22 cellular contexts compared by ENCODE assay signal in genomic region chr1:206105612-206106011, GRCh38. TPM values are rescaled to one million over a fixed set of nuclear protein-coding genes. Genes with fewer than 3 reads are reported as not detected.
"Had no signal": no experiment of that assay in that cellular context is flagged by ENCODE, and none has a peak within 500 bp of the region (broad histone marks: within the 10 kb centered on the region; RNA-seq: fewer than 3 reads in every experiment).

No MANE protein-coding gene starts in this region.

- H3K36me3 ChIP-seq: gastroesophageal sphincter, heart left ventricle, left ventricle myocardium inferior, neural progenitor cell, prostate gland, upper lobe of right lung, WERI-Rb-1 had no signal

- H3K4me1 Mint-ChIP-seq: activated naive CD8-positive, alpha-beta T cell treated with anti-CD3 and anti-CD28 coated beads for 36 hours; stimulated activated effector memory CD8-positive, alpha-beta T cell treated with anti-CD3 and anti-CD28 coated beads, Interleukin-12 subunit alpha, Interleukin-12 subunit beta, amount 100 ng/mL, for 72 hours had no signal

- H3K4me2 ChIP-seq: neural progenitor cell had no signal

- H3K27me3 ChIP-seq: dorsolateral prefrontal cortex, heart left ventricle, neural progenitor cell, upper lobe of right lung had no signal

- H3K9me3 ChIP-seq: gastroesophageal sphincter, heart left ventricle, left ventricle myocardium inferior, prostate gland, upper lobe of right lung had no signal

- DNase-seq: activated CD4-positive, alpha-beta T cell treated with anti-CD3 and anti-CD28 coated beads, Interleukin-2, amount 50 U/mL, for 4 hours; activated naive CD4-positive, alpha-beta T cell; activated naive CD8-positive, alpha-beta T cell treated with anti-CD3 and anti-CD28 coated beads for 36 hours; caudate nucleus; dorsolateral prefrontal cortex; erythroblast; heart left ventricle; left ventricle myocardium inferior; mesendoderm; naive thymus-derived CD4-positive, alpha-beta T cell; right cardiac atrium; small intestine; stimulated activated CD4-positive, alpha-beta T cell treated with anti-CD3 and anti-CD28 coated beads, Interleukin-4, amount 100 ng/mL, for 24 hours; upper lobe of right lung; WERI-Rb-1 had no signal

- H3K27ac Mint-ChIP-seq: activated naive CD8-positive, alpha-beta T cell treated with anti-CD3 and anti-CD28 coated beads for 36 hours; naive thymus-derived CD4-positive, alpha-beta T cell; neural progenitor cell; stimulated activated effector memory CD8-positive, alpha-beta T cell treated with anti-CD3 and anti-CD28 coated beads, Interleukin-12 subunit alpha, Interleukin-12 subunit beta, amount 100 ng/mL, for 72 hours had no signal

- ATAC-seq: stimulated activated effector memory CD8-positive, alpha-beta T cell treated with anti-CD3 and anti-CD28 coated beads, Interleukin-12 subunit alpha, Interleukin-12 subunit beta, amount 100 ng/mL, for 72 hours had no signal

- H3K4me3 Mint-ChIP-seq: activated naive CD8-positive, alpha-beta T cell treated with anti-CD3 and anti-CD28 coated beads for 36 hours; naive thymus-derived CD4-positive, alpha-beta T cell; neural progenitor cell; stimulated activated effector memory CD8-positive, alpha-beta T cell treated with anti-CD3 and anti-CD28 coated beads, Interleukin-12 subunit alpha, Interleukin-12 subunit beta, amount 100 ng/mL, for 72 hours had no signal

- H3K27ac ChIP-seq: gastroesophageal sphincter, heart left ventricle, left ventricle myocardium inferior, neural progenitor cell, prostate gland, upper lobe of right lung, WERI-Rb-1 had no signal

- H3K4me3 ChIP-seq: dorsolateral prefrontal cortex, gastroesophageal sphincter, heart left ventricle, left ventricle myocardium inferior, neural progenitor cell, prostate gland, upper lobe of right lung had no signal

- H3K9me3 Mint-ChIP-seq: activated naive CD8-positive, alpha-beta T cell treated with anti-CD3 and anti-CD28 coated beads for 36 hours; neural progenitor cell; stimulated activated effector memory CD8-positive, alpha-beta T cell treated with anti-CD3 and anti-CD28 coated beads, Interleukin-12 subunit alpha, Interleukin-12 subunit beta, amount 100 ng/mL, for 72 hours had no signal

- H3K36me3 Mint-ChIP-seq: activated naive CD8-positive, alpha-beta T cell treated with anti-CD3 and anti-CD28 coated beads for 36 hours; naive thymus-derived CD4-positive, alpha-beta T cell; neural progenitor cell; stimulated activated effector memory CD8-positive, alpha-beta T cell treated with anti-CD3 and anti-CD28 coated beads, Interleukin-12 subunit alpha, Interleukin-12 subunit beta, amount 100 ng/mL, for 72 hours had no signal

- H3K4me1 ChIP-seq: left ventricle myocardium inferior, neural progenitor cell, prostate gland had no signal

RNA-seq across cellular contexts. Expression of gene AVPR1B, which starts 11.6 kb away (rescaled TPM):
- total RNA-seq: activated naive CD8-positive, alpha-beta T cell treated with anti-CD3 and anti-CD28 coated beads for 36 hours; gastroesophageal sphincter; heart left ventricle; kidney epithelial cell; left ventricle myocardium inferior; osteoblast; prostate gland; right cardiac atrium; T-helper 2 cell treated with Interferon-gamma antibody and Interleukin-4, amounts not matched to agents 100 ng/mL and 5 ng/mL, for 36 hours; upper lobe of right lung had no signal
- polyA plus RNA-seq: heart left ventricle; naive thymus-derived CD4-positive, alpha-beta T cell had no signal

RNA-seq across cellular contexts. Expression of gene RHEX, which starts 52.6 kb away (rescaled TPM):
- total RNA-seq: activated naive CD8-positive, alpha-beta T cell treated with anti-CD3 and anti-CD28 coated beads for 36 hours; osteoblast; T-helper 2 cell treated with Interferon-gamma antibody and Interleukin-4, amounts not matched to agents 100 ng/mL and 5 ng/mL, for 36 hours had no signal
- polyA plus RNA-seq: naive thymus-derived CD4-positive, alpha-beta T cell; right cardiac atrium had no signal
